Comparison of ENCODE assay signal across 20 cellular contexts in genomic region chr12:3527736-3528135, GRCh38. TPM values are rescaled to one million over a fixed set of nuclear protein-coding genes. Genes with fewer than 3 reads are reported as not detected.
A peak's percentile ranks its signal among the peaks of the same experiment; 100 is the strongest.
DNase-seq lines count a peak whose midpoint lies in the region; ATAC-seq, FAIRE-seq and TF ChIP-seq lines count a peak whose summit lies in the region.
"Had no signal": no experiment of that assay in that cellular context is flagged by ENCODE, and none has a peak within 500 bp of the region (broad histone marks: within the 10 kb centered on the region; RNA-seq: fewer than 3 reads in every experiment).

No MANE protein-coding gene starts in this region.

- in situ Hi-C loops in K562 (cut with MboI) = no loop called here

- intact Hi-C loops in MCF 10A (cut with micrococcal nuclease) = loop anchor here (10.0 kb wide), 2 partner anchors 157 to 183 kb away; no protein-coding TSS in a partner anchor
- intact Hi-C loops in breast epithelium (cut with DNase I; ENCODE audit: low total_unique reads) = no loop called here
- intact Hi-C loops in K562 (cut with micrococcal nuclease) = no loop called here

- H3K79me1 ChIP-seq in mesendoderm (ENCODE audit: low read length) = no peaks in the 10 kb centered on the region

- H3K56ac ChIP-seq in mesendoderm (ENCODE audit: low read length) = no peak overlapping the region

- no peaks in the 10 kb centered on the region for H3K27me3 ChIP-seq in breast epithelium
- H3K27me3 ChIP-seq in K562 (ENCODE audit: control insufficient read depth in 2 of 2, insufficient read depth in 2 of 2, low read length in 2 of 2) = no peaks in the 10 kb centered on the region; a peak in 1 of 5 replicates
- no peaks in the 10 kb centered on the region for H3K27me3 ChIP-seq in foreskin keratinocyte
- H3K27me3 ChIP-seq in mesendoderm (ENCODE audit: insufficient read depth, low read length, poor library complexity) = no peaks in the 10 kb centered on the region
- H3K27me3 ChIP-seq: BLaER1 had no signal

- CTCF ChIA-PET in MCF 10A (lab: Yijun Ruan, JAX) (interaction anchor here (3.8 kb wide), 1 partner anchor 228 kb away, joined by 34 read pairs; no protein-coding TSS in a partner anchor), K562 (lab: Yijun Ruan, JAX; ENCODE audit: low intra/inter-chr PET ratio) (no interaction called here)

- H2BK120ac ChIP-seq in mesendoderm (ENCODE audit: low read depth, low read length) = no peak overlapping the region

- no peak for FAIRE-seq in K562 (lab: Jason Lieb, UNC)
- FAIRE-seq: A549, HepG2 had no signal

- H3K4me2 ChIP-seq in K562 (ENCODE audit: insufficient read depth, low read length) = no peak overlapping the region
- no peak overlapping the region for H3K4me2 ChIP-seq in mesendoderm (ENCODE audit: low read length)
- H3K4me2 ChIP-seq: A549, BLaER1, GM23338 had no signal

- peaks cover 0 to 13% of the 10 kb centered on the region in 2 donors for H3K9me3 ChIP-seq in breast epithelium
- H3K9me3 ChIP-seq in K562 (replicated peaks; ENCODE audit: control insufficient read depth, insufficient read depth, low read depth, low read length) = no peaks in the 10 kb centered on the region

- no peak for TF ChIP-seq POLR2A in breast epithelium (IDR thresholded peaks at IDR 0.05)
- TF ChIP-seq POLR2A in K562 (conservative IDR thresholded peaks at IDR 0.05) = no peak

- H3K9ac ChIP-seq in K562 (ENCODE audit: insufficient read depth in 1 of 2, low read depth in 2 of 2, low read length in 2 of 2) = no peak overlapping the region
- no peak overlapping the region for H3K9ac ChIP-seq in mesendoderm (ENCODE audit: low read length)
- H3K9ac ChIP-seq: BLaER1 had no signal

- peak overlapping the region; percentile 46 for H3K27ac Mint-ChIP-seq in MCF 10A (ENCODE audit: low read depth, unreplicated experiment)
- H3K27ac Mint-ChIP-seq: CD14-positive monocyte; CD4-positive, alpha-beta memory T cell; GM23338 had no signal

- H4K5ac ChIP-seq in mesendoderm (ENCODE audit: low read length) = no peak overlapping the region

- no peak overlapping the region for H3K4me3 Mint-ChIP-seq in MCF 10A (ENCODE audit: unreplicated experiment)
- H3K4me3 Mint-ChIP-seq: CD14-positive monocyte; CD4-positive, alpha-beta memory T cell; GM23338; IgD-negative memory B cell had no signal

- TF ChIP-seq CTCF in MCF 10A (IDR thresholded peaks at IDR 0.05; ENCODE audit: unreplicated experiment) (no peak), breast epithelium (IDR thresholded peaks at IDR 0.05) (no peak), K562 (IDR thresholded peaks at IDR 0.05 in 2 of 3, conservative IDR thresholded peaks at IDR 0.05 in 1 of 3; ENCODE audit: insufficient read depth in 2 of 3, low read depth in 1 of 3, low read length in 3 of 3) (no peak), foreskin keratinocyte (conservative IDR thresholded peaks at IDR 0.05) (no peak)

- H3K18ac ChIP-seq in mesendoderm (ENCODE audit: low read length) = no peak overlapping the region

- H3K79me2 ChIP-seq in K562 (ENCODE audit: control insufficient read depth, insufficient read depth, low read length) (no peaks in the 10 kb centered on the region), mesendoderm (ENCODE audit: control insufficient read depth, insufficient read depth, low read length) (no peaks in the 10 kb centered on the region)

- H3K27ac ChIP-seq in breast epithelium (no peak overlapping the region), K562 (ENCODE audit: extremely low read depth, low read depth, low read length) (no peak overlapping the region), foreskin keratinocyte (peak overlapping the region; percentile 68), mesendoderm (ENCODE audit: low read depth, low read length) (no peak overlapping the region)
- H3K27ac ChIP-seq: 22Rv1, A549, BLaER1 had no signal

- BruUV-seq in MCF 10A (replicated peaks; lab: Mats Ljungman, UMichigan) (TSS peak; percentile 95), K562 (replicated peaks; lab: Mats Ljungman, UMichigan) (no TSS peak)

- ATAC-seq in K562 (no peak), foreskin keratinocyte (no peak), HG03039 (IDR thresholded peaks at IDR 0.05; ENCODE audit: unreplicated experiment) (no peak)
- ATAC-seq: GM23338, HCT116, HepG2 had no signal

- no peaks in the 10 kb centered on the region for H3K4me1 Mint-ChIP-seq in MCF 10A (ENCODE audit: insufficient read depth, unreplicated experiment)
- H3K4me1 Mint-ChIP-seq: CD14-positive monocyte; CD4-positive, alpha-beta memory T cell had no signal

- no peaks in the 10 kb centered on the region for H4K20me1 ChIP-seq in K562 (replicated peaks; ENCODE audit: control insufficient read depth, insufficient read depth, low read length)
- H4K20me1 ChIP-seq: BLaER1 had no signal

- H3K4me3 ChIP-seq in breast epithelium = no peak overlapping the region
- no peak overlapping the region for H3K4me3 ChIP-seq in K562
- H3K4me3 ChIP-seq in mesendoderm (ENCODE audit: low read length) = no peak overlapping the region
- H3K4me3 ChIP-seq: A549, BLaER1, GM23338 had no signal

- H3K4me1 ChIP-seq in breast epithelium = no peaks in the 10 kb centered on the region
- H3K4me1 ChIP-seq in K562 (replicated peaks in 1 of 2; ENCODE audit: control insufficient read depth in 2 of 2, insufficient read depth in 2 of 2, low read length in 2 of 2) = no peaks in the 10 kb centered on the region
- peaks cover 13% of the 10 kb centered on the region for H3K4me1 ChIP-seq in foreskin keratinocyte
- H3K4me1 ChIP-seq in mesendoderm (ENCODE audit: control insufficient read depth, low read depth, low read length) = no peaks in the 10 kb centered on the region
- H3K4me1 ChIP-seq: A549, BLaER1 had no signal

- no peaks in the 10 kb centered on the region for H3K27me3 Mint-ChIP-seq in MCF 10A (ENCODE audit: insufficient read depth, unreplicated experiment)
- H3K27me3 Mint-ChIP-seq: IgD-negative memory B cell had no signal

- DNase-seq in MCF 10A (ENCODE audit: unreplicated experiment) (no peak), breast epithelium (ENCODE audit: low spot score in 2 of 2) (no peak), K562 (ENCODE audit: extremely low read depth in 1 of 4, low spot score in 3 of 4) (no peak), foreskin keratinocyte (no peak), midbrain (lab: John Stamatoyannopoulos, UW) (no peak), mesendoderm (no peak)
- DNase-seq: CD4-positive, alpha-beta memory T cell; DMS79 treated with DMSO at 0.1 percent for 48 hours; GF-D8; H7 had no signal

- peaks cover 6% of the 10 kb centered on the region for H3K36me3 Mint-ChIP-seq in MCF 10A (ENCODE audit: insufficient read depth, unreplicated experiment)
- H3K36me3 Mint-ChIP-seq: CD14-positive monocyte had no signal

- POLR2A ChIA-PET in MCF 10A (lab: Yijun Ruan, JAX) (interaction anchor here (1.5 kb wide), 1 partner anchor 227 kb away, joined by 10 read pairs; no protein-coding TSS in a partner anchor), K562 (lab: Yijun Ruan, JAX) (no interaction called here)

- TF ChIP-seq RAD21 in K562 (CRISPR knock-in tag; conservative IDR thresholded peaks at IDR 0.05 in 1 of 2, IDR thresholded peaks at IDR 0.05 in 1 of 2) = no peak

- no peak overlapping the region for H3K23ac ChIP-seq in mesendoderm (ENCODE audit: low read length)

- TF ChIP-seq EP300 in K562 (IDR thresholded peaks at IDR 0.05; ENCODE audit: low read length) = no peak

- H2BK5ac ChIP-seq in mesendoderm (ENCODE audit: low read length) = no peak overlapping the region

- H2AK5ac ChIP-seq in mesendoderm (ENCODE audit: low read length) = no peak overlapping the region

- no peaks in the 10 kb centered on the region for H3K9me1 ChIP-seq in K562 (ENCODE audit: control insufficient read depth, insufficient read depth, low read length)

- H3K36me3 ChIP-seq in breast epithelium = no peaks in the 10 kb centered on the region
- H3K36me3 ChIP-seq in K562 (ENCODE audit: control insufficient read depth, insufficient read depth, low read length) = no peaks in the 10 kb centered on the region
- H3K36me3 ChIP-seq in mesendoderm (ENCODE audit: control insufficient read depth, insufficient read depth, low read length) = no peaks in the 10 kb centered on the region
- H3K36me3 ChIP-seq: BLaER1 had no signal

- H2AFZ ChIP-seq in K562 (ENCODE audit: low read depth, low read length) = no peak overlapping the region
- H2AFZ ChIP-seq: GM23338 had no signal

- WGBS in K562 (ENCODE audit: insufficient coverage, low coverage, missing lambda C conversion rate) = 3% methylated on average over 2 of the region's 2 CpGs
- no CpG with 5 or more reads among the region's 2 CpGs for WGBS in mesendoderm (ENCODE audit: extremely low coverage, insufficient coverage, low lambda C conversion rate)

- no peak overlapping the region for H2BK15ac ChIP-seq in mesendoderm (replicated peaks; ENCODE audit: low read depth)

- H4K8ac ChIP-seq in mesendoderm (ENCODE audit: low read depth, low read length) = no peak overlapping the region

- peaks cover 10% of the 10 kb centered on the region for H3K9me3 Mint-ChIP-seq in MCF 10A (ENCODE audit: unreplicated experiment)

- H3K4ac ChIP-seq in mesendoderm (ENCODE audit: low read depth, low read length) = no peak overlapping the region

TF ChIP-seq in K562, 482 proteins besides CTCF, POLR2A, EP300 and RAD21:
- TF ChIP-seq DMBX1 (CRISPR knock-in tag; IDR thresholded peaks at IDR 0.05; ENCODE audit: borderline replicate concordance) = no peak
- TF ChIP-seq ZFP1 (CRISPR knock-in tag; IDR thresholded peaks at IDR 0.05) = peak; percentile 96

RNA-seq across cellular contexts. Expression of gene PRMT8, which starts 36.7 kb away (rescaled TPM):
- total RNA-seq in MCF 10A (2022) (0.05 and 0.54 TPM in 2 replicates), breast epithelium (not detected), K562 (2014; rRNA removed) (not detected in 2 replicates), K562 (2014; rRNA removed; fragmentation: Illumina TruSeq; extraction: Trizol) (not detected in 2 replicates), K562 (2015; rRNA removed; fragmentation: Illumina TruSeq; extraction: Trizol) (not detected in 2 replicates), K562 (2021) (not detected in 2 replicates), foreskin keratinocyte (not detected in 2 replicates)
- total RNA-seq in K562 (2011; cell fraction: chromatin; rRNA removed; ENCODE audit: low replicate concordance) = not detected in 2 replicates
- total RNA-seq in K562 (2011; cell fraction: nucleolus; rRNA removed) = not detected in 2 replicates
- total RNA-seq in K562 (2011; cell fraction: nucleoplasm; rRNA removed) = not detected in 2 replicates
- polyA plus RNA-seq in K562 (2011; rRNA removed) (not detected in 2 replicates), K562 (2014; fragmentation: Illumina TruSeq; extraction: Trizol) (not detected in 2 replicates), K562 (2014; fragmentation: Nextera tagmentation; extraction: Ambion mirVana) (not detected), K562 (2014; rRNA removed) (not detected in 2 replicates), foreskin keratinocyte (not detected in 2 replicates)
- polyA plus RNA-seq in K562 (2011; cell fraction: cytosol; rRNA removed) = not detected in 2 replicates
- polyA plus RNA-seq in K562 (2011; cell fraction: nucleus; rRNA removed) = not detected in 2 replicates
- not detected in 2 replicates for polyA plus RNA-seq in K562 (2012)
- not detected in 2 replicates for polyA minus RNA-seq in K562 (2011; rRNA and poly(A)+ RNA removed)
- polyA minus RNA-seq in K562 (2011; cell fraction: cytosol; rRNA and poly(A)+ RNA removed) = not detected in 2 replicates
- not detected in 2 replicates for polyA minus RNA-seq in K562 (2011; cell fraction: nucleus; rRNA and poly(A)+ RNA removed)
- polyA plus RNA-seq in mesendoderm (2013, experiment 1 of 2) = 0.27 TPM
- polyA plus RNA-seq in mesendoderm (2013, experiment 2 of 2) = 0.29 TPM
- total RNA-seq: CD4-positive, alpha-beta memory T cell; HepG2 had no signal
- polyA plus RNA-seq: A549; AG04450; CD14-positive monocyte; CD4-positive, alpha-beta memory T cell; HepG2; IgD-negative memory B cell had no signal
